In the genomic region with DNA sequence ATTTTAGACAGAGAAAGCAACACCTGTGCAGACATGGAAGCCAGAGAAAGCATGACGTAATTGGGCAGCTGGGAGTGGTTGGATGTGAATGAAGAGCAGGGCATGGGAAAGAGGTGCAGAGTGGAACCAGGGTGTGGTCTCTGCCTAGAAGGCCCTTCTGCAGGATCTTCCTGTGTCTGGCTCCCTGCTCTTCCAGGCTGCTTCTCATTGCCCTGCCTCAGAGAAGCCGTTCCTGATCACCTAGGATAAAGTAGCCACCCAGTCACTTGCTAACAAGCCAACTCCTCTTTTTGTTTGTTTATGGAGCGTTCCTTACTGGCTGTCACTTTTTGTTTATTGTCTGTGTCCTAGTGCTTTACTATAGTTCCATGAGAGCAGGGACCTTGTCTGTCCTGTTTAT, we compare ENCODE assay signal across 16 cellular contexts. TPM values are rescaled to one million over a fixed set of nuclear protein-coding genes. Genes with fewer than 3 reads are reported as not detected.
DNase-seq lines count a peak whose midpoint lies in the region; ATAC-seq, FAIRE-seq and TF ChIP-seq lines count a peak whose summit lies in the region.
"Had no signal": no experiment of that assay in that cellular context is flagged by ENCODE, and none has a peak within 500 bp of the region (broad histone marks: within the 10 kb centered on the region; RNA-seq: fewer than 3 reads in every experiment).

No MANE protein-coding gene starts in this region.

- H3F3A ChIP-seq in smooth muscle cell (ENCODE audit: low read depth), result no peaks in the 10 kb centered on the region

- H3K36me3 ChIP-seq in H1 (ENCODE audit: control insufficient read depth in 2 of 4, insufficient read depth in 4 of 4, low read length in 3 of 4) (no peaks in the 10 kb centered on the region), smooth muscle cell (ENCODE audit: low read depth) (no peaks in the 10 kb centered on the region)

- H3K36me3 Mint-ChIP-seq in activated CD4-positive, alpha-beta T cell treated with anti-CD3 and anti-CD28 coated beads, Interleukin-2, amount 10 ng/mL, durations not matched to agents 7 days and 5 days (ENCODE audit: low read depth), result no peaks in the 10 kb centered on the region
- H3K36me3 Mint-ChIP-seq: activated naive CD4-positive, alpha-beta T cell treated with anti-CD3 and anti-CD28 coated beads, Interleukin-2, amount 50 U/mL, for 24 hours; stimulated activated effector memory CD8-positive, alpha-beta T cell treated with anti-CD3 and anti-CD28 coated beads, Interleukin-12 subunit alpha, Interleukin-12 subunit beta, amount 100 ng/mL, for 72 hours had no signal

- peaks cover 2% of the 10 kb centered on the region for H3K4me1 Mint-ChIP-seq in activated CD4-positive, alpha-beta T cell treated with anti-CD3 and anti-CD28 coated beads, Interleukin-2, amount 10 ng/mL, durations not matched to agents 7 days and 5 days

- TF ChIP-seq POLR2A in H1 (IDR thresholded peaks at IDR 0.05; ENCODE audit: control extremely low read depth in 1 of 2, low read depth in 2 of 2, low read length in 2 of 2), result no peak

- H3K4me1 ChIP-seq in H1 (replicated peaks in 1 of 4; ENCODE audit: control insufficient read depth in 3 of 4, insufficient read depth in 4 of 4, low read length in 3 of 4) (peaks cover 2 to 13% (median 5%) of the 10 kb centered on the region in 4 experiments; a peak in 4 of 7 replicates), smooth muscle cell (ENCODE audit: low read depth) (peaks cover 21% of the 10 kb centered on the region)

- H3K4me3 ChIP-seq in H1 (ENCODE audit: extremely low read depth in 1 of 4, insufficient read depth in 2 of 4, low read depth in 3 of 4, low read length in 4 of 4) (no peak overlapping the region), smooth muscle cell (no peak overlapping the region)

- no peak for TF ChIP-seq EP300 in H1 (IDR thresholded peaks at IDR 0.05; ENCODE audit: borderline replicate concordance in 1 of 2, low read depth in 2 of 2, low read length in 2 of 2)

- H3K27me3 Mint-ChIP-seq in activated CD4-positive, alpha-beta T cell treated with anti-CD3 and anti-CD28 coated beads, Interleukin-2, amount 10 ng/mL, durations not matched to agents 7 days and 5 days, result no peaks in the 10 kb centered on the region
- H3K27me3 Mint-ChIP-seq: activated naive CD4-positive, alpha-beta T cell treated with anti-CD3 and anti-CD28 coated beads, Interleukin-2, amount 50 U/mL, for 24 hours; effector memory CD8-positive, alpha-beta T cell had no signal

- POLR2A ChIA-PET in H1 (lab: Charles Lee; ENCODE audit: partially characterized antibody), result no interaction called here
- POLR2A ChIA-PET in activated CD4-positive, alpha-beta T cell treated with anti-CD3 and anti-CD28 coated beads, Interleukin-2, amount 10 ng/mL, durations not matched to agents 7 days and 5 days (lab: Charles Lee), result no interaction called here

- TF ChIP-seq CTCF in H1 (IDR thresholded peaks at IDR 0.05; ENCODE audit: control extremely low read depth in 1 of 3, insufficient read depth in 1 of 3, low read depth in 1 of 3, low read length in 3 of 3) (no peak), smooth muscle cell (IDR thresholded peaks at IDR 0.05; ENCODE audit: borderline replicate concordance, insufficient read depth, poor library complexity, severe bottlenecking) (no peak)

- intact Hi-C loops in left ventricle myocardium superior (cut with micrococcal nuclease), result no loop called here
- intact Hi-C loops in cardiac septum (cut with DNase I), result no loop called here

- H3K27me3 ChIP-seq in H1 (replicated peaks in 1 of 4; ENCODE audit: control insufficient read depth in 3 of 4, extremely low read depth in 1 of 4, insufficient read depth in 3 of 4, low read length in 3 of 4), result no peaks in the 10 kb centered on the region
- no peaks in the 10 kb centered on the region for H3K27me3 ChIP-seq in smooth muscle cell (ENCODE audit: low read depth)

- peaks cover 0 to 78% of the 10 kb centered on the region in 2 experiments; a peak in 3 of 4 replicates for H3K79me2 ChIP-seq in H1 (ENCODE audit: control insufficient read depth in 1 of 2, insufficient read depth in 2 of 2, low read length in 2 of 2)
- peaks cover 100% of the 10 kb centered on the region for H3K79me2 ChIP-seq in smooth muscle cell (ENCODE audit: low read depth)

- H3K56ac ChIP-seq in H1 (replicated peaks; ENCODE audit: insufficient read length, low read depth, low read length), result no peak overlapping the region

- DNase-seq in left ventricle myocardium superior (no peak), cardiac septum (ENCODE audit: low spot score) (no peak), NCI-H69 (lab: John Stamatoyannopoulos, UW) (peak; percentile 99), H1 (ENCODE audit: low read depth in 1 of 2, low spot score in 2 of 2) (no peak), smooth muscle cell (lab: John Stamatoyannopoulos, UW; ENCODE audit: unreplicated experiment) (no peak)
- DNase-seq in activated CD4-positive, alpha-beta T cell treated with anti-CD3 and anti-CD28 coated beads, Interleukin-2, amount 10 ng/mL, durations not matched to agents 7 days and 5 days, result no peak
- DNase-seq: effector memory CD8-positive, alpha-beta T cell; NCI-H524 treated with DMSO at 0.1 percent for 48 hours; RPMI8226; T-helper 2 cell had no signal

- no peak for TF ChIP-seq RAD21 in H1 (IDR thresholded peaks at IDR 0.05 in 1 of 2, conservative IDR thresholded peaks at IDR 0.05 in 1 of 2; ENCODE audit: low read depth in 2 of 2, low read length in 2 of 2)

- no peak overlapping the region for H2BK15ac ChIP-seq in H1 (ENCODE audit: low read length)

- H2BK20ac ChIP-seq in H1 (ENCODE audit: low read length), result no peak overlapping the region

- H3K9me3 ChIP-seq in H1 (ENCODE audit: insufficient read depth in 2 of 2, low read depth in 1 of 2, low read length in 1 of 2) (no peaks in the 10 kb centered on the region), smooth muscle cell (replicated peaks; ENCODE audit: low read depth) (no peaks in the 10 kb centered on the region)

- no peak overlapping the region for H3K4me3 Mint-ChIP-seq in activated CD4-positive, alpha-beta T cell treated with anti-CD3 and anti-CD28 coated beads, Interleukin-2, amount 10 ng/mL, durations not matched to agents 7 days and 5 days
- H3K4me3 Mint-ChIP-seq: activated naive CD4-positive, alpha-beta T cell treated with anti-CD3 and anti-CD28 coated beads, Interleukin-2, amount 50 U/mL, for 24 hours; effector memory CD8-positive, alpha-beta T cell; stimulated activated effector memory CD8-positive, alpha-beta T cell treated with anti-CD3 and anti-CD28 coated beads, Interleukin-12 subunit alpha, Interleukin-12 subunit beta, amount 100 ng/mL, for 72 hours had no signal

- H4K20me1 ChIP-seq in H1 (replicated peaks in 1 of 2; ENCODE audit: control insufficient read depth in 1 of 2, insufficient read depth in 2 of 2, low read length in 2 of 2), result peaks cover 0 to 3% of the 10 kb centered on the region in 2 experiments
- H4K20me1 ChIP-seq in smooth muscle cell (ENCODE audit: low read depth), result peaks cover 53% of the 10 kb centered on the region

- no peak overlapping the region for H3K4me2 ChIP-seq in H1 (ENCODE audit: insufficient read depth in 1 of 2, low read depth in 2 of 2, low read length in 2 of 2)
- H3K4me2 ChIP-seq in smooth muscle cell, result no peak overlapping the region

- H3K27ac Mint-ChIP-seq in activated CD4-positive, alpha-beta T cell treated with anti-CD3 and anti-CD28 coated beads, Interleukin-2, amount 10 ng/mL, durations not matched to agents 7 days and 5 days, result no peak overlapping the region
- H3K27ac Mint-ChIP-seq: activated naive CD4-positive, alpha-beta T cell treated with anti-CD3 and anti-CD28 coated beads, Interleukin-2, amount 50 U/mL, for 24 hours; stimulated activated effector memory CD8-positive, alpha-beta T cell treated with anti-CD3 and anti-CD28 coated beads, Interleukin-12 subunit alpha, Interleukin-12 subunit beta, amount 100 ng/mL, for 72 hours had no signal

- peak; percentile 39 for FAIRE-seq in H1 (lab: Jason Lieb, UNC)
- FAIRE-seq: D721Med, urothelium cell line had no signal

- H3K9me3 Mint-ChIP-seq in activated CD4-positive, alpha-beta T cell treated with anti-CD3 and anti-CD28 coated beads, Interleukin-2, amount 10 ng/mL, durations not matched to agents 7 days and 5 days, result no peaks in the 10 kb centered on the region
- H3K9me3 Mint-ChIP-seq: activated naive CD4-positive, alpha-beta T cell treated with anti-CD3 and anti-CD28 coated beads, Interleukin-2, amount 50 U/mL, for 24 hours; effector memory CD8-positive, alpha-beta T cell; stimulated activated effector memory CD8-positive, alpha-beta T cell treated with anti-CD3 and anti-CD28 coated beads, Interleukin-12 subunit alpha, Interleukin-12 subunit beta, amount 100 ng/mL, for 72 hours had no signal

- peaks cover 6% of the 10 kb centered on the region; the same call in 1 of the 2 replicates for H3K79me1 ChIP-seq in H1 (ENCODE audit: low read depth, low read length)

- H4K5ac ChIP-seq in H1 (ENCODE audit: insufficient read length, low read depth, low read length), result no peak overlapping the region

- peak; percentile 45 for ATAC-seq in left ventricle myocardium superior
- no peak for ATAC-seq in HG02885 (IDR thresholded peaks at IDR 0.05; ENCODE audit: poor library complexity, unreplicated experiment)
- no peak for ATAC-seq in HG03108 (IDR thresholded peaks at IDR 0.05; ENCODE audit: unreplicated experiment)
- ATAC-seq: effector memory CD8-positive, alpha-beta T cell; stimulated activated effector memory CD8-positive, alpha-beta T cell treated with anti-CD3 and anti-CD28 coated beads, Interleukin-12 subunit alpha, Interleukin-12 subunit beta, amount 100 ng/mL, for 72 hours had no signal

- H3K18ac ChIP-seq in H1 (ENCODE audit: extremely low read depth, low read length), result no peak overlapping the region

- H3K9ac ChIP-seq in H1 (replicated peaks in 1 of 4; ENCODE audit: extremely low read depth in 1 of 4, low read depth in 3 of 4, low read length in 3 of 4), result no peak overlapping the region
- no peak overlapping the region for H3K9ac ChIP-seq in smooth muscle cell (ENCODE audit: low read depth)

- H3K23ac ChIP-seq in H1 (ENCODE audit: insufficient read length), result no peak overlapping the region

- no peak overlapping the region for H3K4ac ChIP-seq in H1 (replicated peaks; ENCODE audit: insufficient read length, low read depth, low read length)

- H2BK120ac ChIP-seq in H1 (replicated peaks; ENCODE audit: low read depth, low read length), result no peak overlapping the region

- H4K8ac ChIP-seq in H1 (ENCODE audit: extremely low read depth, insufficient read depth, low read length), result no peak overlapping the region

- H3K14ac ChIP-seq in H1 (ENCODE audit: insufficient read length), result no peak overlapping the region

- no peak overlapping the region for H2BK5ac ChIP-seq in H1 (ENCODE audit: low read depth, low read length)

- no peak overlapping the region for H2AK5ac ChIP-seq in H1 (ENCODE audit: low read depth, low read length)

- no peak overlapping the region for H2BK12ac ChIP-seq in H1 (ENCODE audit: low read depth, low read length)

- CTCF ChIA-PET in H1 (lab: Charles Lee; ENCODE audit: partially characterized antibody), result no interaction called here
- CTCF ChIA-PET in activated CD4-positive, alpha-beta T cell treated with anti-CD3 and anti-CD28 coated beads, Interleukin-2, amount 10 ng/mL, durations not matched to agents 7 days and 5 days (lab: Charles Lee), result no interaction called here

- H4K91ac ChIP-seq in H1 (replicated peaks; ENCODE audit: insufficient read length, low read length), result no peak overlapping the region

- H2AFZ ChIP-seq in H1 (ENCODE audit: low read length) (no peak overlapping the region), smooth muscle cell (ENCODE audit: low read depth) (no peak overlapping the region)

- no peaks in the 10 kb centered on the region for H3K23me2 ChIP-seq in H1 (ENCODE audit: low read depth, low read length)

- 80% methylated on average over 3 of the region's 3 CpGs; no CpG with 5 or more reads in 1 of the 2 experiments for WGBS in H1 (ENCODE audit: extremely low coverage in 1 of 2, insufficient coverage in 1 of 2, insufficient read length in 1 of 2, insufficient replicate concordance in 2 of 2, low coverage in 1 of 2, low lambda C conversion rate in 2 of 2, missing lambda C conversion rate in 1 of 2), 2 experiments
- WGBS in smooth muscle cell (ENCODE audit: low lambda C conversion rate), result 59% methylated on average over 3 of the region's 3 CpGs

- H3K27ac ChIP-seq in H1 (ENCODE audit: low read depth, low read length) (no peak overlapping the region), smooth muscle cell (ENCODE audit: low read depth) (peak overlapping the region; percentile 53)

RNA-seq across cellular contexts. Expression of a gene that starts 28.5 kb away (rescaled TPM):
- total RNA-seq in left ventricle myocardium superior (47.0 TPM), cardiac septum (46.6 TPM), smooth muscle cell (151 and 193 TPM in 2 replicates)
- total RNA-seq in H1 (2021; fragmentation: NEBNext Ultra II Directional; extraction: Animal tissue kit (Norgen Biotek cat#: 25700)), result 93.0 and 101 TPM in 2 replicates
- polyA plus RNA-seq in H1 (2011; rRNA removed) (10.2 and 22.4 TPM in 2 replicates), smooth muscle cell (195 and 217 TPM in 2 replicates)
- 25.1 TPM for polyA plus RNA-seq in H1 (2011; cell fraction: cytosol; rRNA removed)
- polyA plus RNA-seq in H1 (2011; cell fraction: nucleus; rRNA removed), result 23.9 TPM
- polyA plus RNA-seq in H1 (2012, experiment 1 of 2), result 34.2 to 64.5 TPM (median 42.5 TPM) in 4 replicates
- 3.8 TPM for polyA plus RNA-seq in H1 (2012, experiment 2 of 2)
- polyA plus RNA-seq in H1 (2013, experiment 1 of 2), result 112 TPM
- 124 TPM for polyA plus RNA-seq in H1 (2013, experiment 2 of 2)
- polyA minus RNA-seq in H1 (2011; rRNA and poly(A)+ RNA removed), result 58.7 and 85.3 TPM in 2 replicates
- polyA minus RNA-seq in H1 (2011; cell fraction: cytosol; rRNA and poly(A)+ RNA removed), result 25.8 TPM
- 68.9 TPM for polyA minus RNA-seq in H1 (2011; cell fraction: nucleus; rRNA and poly(A)+ RNA removed)
- 10 to 100 TPM; 26.3 to 31.9 TPM for total RNA-seq in activated CD4-positive, alpha-beta T cell treated with anti-CD3 and anti-CD28 coated beads, Interleukin-2, amount 10 ng/mL, durations not matched to agents 7 days and 5 days
